ENCODE assay signal across 12 cellular contexts in the genomic region with DNA sequence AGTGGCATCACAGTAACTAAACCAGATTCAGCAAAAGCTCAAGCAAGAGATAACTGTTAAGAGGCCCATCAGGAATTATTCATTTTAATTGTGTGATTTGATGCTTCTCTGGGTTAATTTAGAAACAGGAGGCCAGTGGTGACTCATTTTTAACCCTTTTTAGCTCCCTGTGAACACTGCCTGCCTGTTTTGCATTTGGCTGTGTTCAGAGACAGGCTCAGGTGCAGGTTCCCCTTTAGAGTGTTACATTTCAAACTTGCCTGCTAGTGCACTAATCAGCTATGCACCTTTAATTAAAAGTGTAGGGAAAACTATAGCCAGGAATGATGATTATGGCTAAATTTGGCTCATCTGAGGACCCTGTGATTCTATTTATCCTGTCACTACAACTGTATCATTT. TPM values are rescaled to one million over a fixed set of nuclear protein-coding genes. Genes with fewer than 3 reads are reported as not detected.
DNase-seq lines count a peak whose midpoint lies in the region; ATAC-seq and TF ChIP-seq lines count a peak whose summit lies in the region.
"Had no signal": no experiment of that assay in that cellular context is flagged by ENCODE, and none has a peak within 500 bp of the region (broad histone marks: within the 10 kb centered on the region; RNA-seq: fewer than 3 reads in every experiment).

No MANE protein-coding gene starts in this region.

- no peaks in the 10 kb centered on the region for H3K27me3 ChIP-seq in SK-N-SH (ENCODE audit: insufficient read depth)

- POLR2A ChIA-PET in SK-N-SH (lab: Yijun Ruan, JAX), result no interaction called here

- H4K20me1 ChIP-seq in SK-N-SH (ENCODE audit: insufficient read depth), result no peaks in the 10 kb centered on the region

- DNase-seq in SK-N-SH (no peak), GM20000 (ENCODE audit: low spot score) (peak; percentile 56), fibroblast of mammary gland (ENCODE audit: low read depth) (peak; percentile 19), NCI-H2227 (lab: John Stamatoyannopoulos, UW; ENCODE audit: unreplicated experiment) (no peak)
- DNase-seq: GOT3, hippocampal formation, NCI-H2081 had no signal

- no peak overlapping the region for H2AFZ ChIP-seq in SK-N-SH (ENCODE audit: low read depth)

- no peak for TF ChIP-seq RAD21 in SK-N-SH (IDR thresholded peaks at IDR 0.05; ENCODE audit: low read length)

- no peaks in the 10 kb centered on the region for H3K9me3 ChIP-seq in SK-N-SH

- no peak overlapping the region; a peak in 3 of 4 replicates for H3K27ac ChIP-seq in SK-N-SH (ENCODE audit: low read depth in 2 of 2, low read length in 1 of 2)
- H3K27ac ChIP-seq: cardiac muscle cell had no signal

- TF ChIP-seq CTCF in SK-N-SH (IDR thresholded peaks at IDR 0.05) (no peak), GM20000 (IDR thresholded peaks at IDR 0.05; ENCODE audit: extremely low read depth, missing control alignments) (no peak), fibroblast of mammary gland (conservative IDR thresholded peaks at IDR 0.05; ENCODE audit: control insufficient read depth, insufficient read depth, low read depth, low read length) (no peak)

- H3F3A ChIP-seq in SK-N-SH (replicated peaks; ENCODE audit: insufficient read depth), result peaks cover 41% of the 10 kb centered on the region

- no peak for ATAC-seq in SK-N-SH treated with all-trans-retinoic acid at 6 μM for 48 hours
- ATAC-seq in HG03196 (IDR thresholded peaks at IDR 0.05; ENCODE audit: unreplicated experiment), result peak; percentile 55
- ATAC-seq in HG02970 (IDR thresholded peaks at IDR 0.05; ENCODE audit: low FRiP score, unreplicated experiment), result no peak
- ATAC-seq in HG03108 (IDR thresholded peaks at IDR 0.05; ENCODE audit: unreplicated experiment), result no peak

- CTCF ChIA-PET in SK-N-SH (lab: Yijun Ruan, JAX), result interaction anchor here (1.3 to 3.9 kb wide), 3 partner anchors 17 to 51 kb away, joined by 3 to 17 read pairs (median 8); no protein-coding TSS in a partner anchor

- no peaks in the 10 kb centered on the region for H3K9me2 ChIP-seq in SK-N-SH

- no peak for TF ChIP-seq EP300 in SK-N-SH (IDR thresholded peaks at IDR 0.05; ENCODE audit: borderline replicate concordance in 1 of 2, low read depth in 1 of 2, low read length in 1 of 2)

- H3K9ac ChIP-seq in SK-N-SH, result no peak overlapping the region

- H3K4me3 ChIP-seq in SK-N-SH (ENCODE audit: low read depth in 2 of 2, low read length in 1 of 2), result no peak overlapping the region
- no peak overlapping the region for H3K4me3 ChIP-seq in fibroblast of mammary gland (ENCODE audit: control insufficient read depth, low read depth, low read length)
- H3K4me3 ChIP-seq: cardiac muscle cell had no signal

- H3K4me1 ChIP-seq in SK-N-SH (ENCODE audit: control insufficient read depth in 1 of 2, insufficient read depth in 2 of 2, low read depth in 1 of 2, low read length in 1 of 2), result peaks cover 21 to 81% of the 10 kb centered on the region in 2 experiments

- H3K36me3 ChIP-seq in SK-N-SH (replicated peaks in 1 of 2; ENCODE audit: control insufficient read depth in 1 of 2, insufficient read depth in 2 of 2, low read length in 1 of 2), result no peaks in the 10 kb centered on the region
- H3K36me3 ChIP-seq: cardiac muscle cell had no signal

- peaks cover 89% of the 10 kb centered on the region for H3K79me2 ChIP-seq in SK-N-SH (ENCODE audit: insufficient read depth)

- H3K4me2 ChIP-seq in SK-N-SH, result peak overlapping the region; percentile 46

TF ChIP-seq in SK-N-SH, 30 proteins besides CTCF, POLR2A, EP300 and RAD21 (continues in another document):
- TF ChIP-seq, protein P1, sequence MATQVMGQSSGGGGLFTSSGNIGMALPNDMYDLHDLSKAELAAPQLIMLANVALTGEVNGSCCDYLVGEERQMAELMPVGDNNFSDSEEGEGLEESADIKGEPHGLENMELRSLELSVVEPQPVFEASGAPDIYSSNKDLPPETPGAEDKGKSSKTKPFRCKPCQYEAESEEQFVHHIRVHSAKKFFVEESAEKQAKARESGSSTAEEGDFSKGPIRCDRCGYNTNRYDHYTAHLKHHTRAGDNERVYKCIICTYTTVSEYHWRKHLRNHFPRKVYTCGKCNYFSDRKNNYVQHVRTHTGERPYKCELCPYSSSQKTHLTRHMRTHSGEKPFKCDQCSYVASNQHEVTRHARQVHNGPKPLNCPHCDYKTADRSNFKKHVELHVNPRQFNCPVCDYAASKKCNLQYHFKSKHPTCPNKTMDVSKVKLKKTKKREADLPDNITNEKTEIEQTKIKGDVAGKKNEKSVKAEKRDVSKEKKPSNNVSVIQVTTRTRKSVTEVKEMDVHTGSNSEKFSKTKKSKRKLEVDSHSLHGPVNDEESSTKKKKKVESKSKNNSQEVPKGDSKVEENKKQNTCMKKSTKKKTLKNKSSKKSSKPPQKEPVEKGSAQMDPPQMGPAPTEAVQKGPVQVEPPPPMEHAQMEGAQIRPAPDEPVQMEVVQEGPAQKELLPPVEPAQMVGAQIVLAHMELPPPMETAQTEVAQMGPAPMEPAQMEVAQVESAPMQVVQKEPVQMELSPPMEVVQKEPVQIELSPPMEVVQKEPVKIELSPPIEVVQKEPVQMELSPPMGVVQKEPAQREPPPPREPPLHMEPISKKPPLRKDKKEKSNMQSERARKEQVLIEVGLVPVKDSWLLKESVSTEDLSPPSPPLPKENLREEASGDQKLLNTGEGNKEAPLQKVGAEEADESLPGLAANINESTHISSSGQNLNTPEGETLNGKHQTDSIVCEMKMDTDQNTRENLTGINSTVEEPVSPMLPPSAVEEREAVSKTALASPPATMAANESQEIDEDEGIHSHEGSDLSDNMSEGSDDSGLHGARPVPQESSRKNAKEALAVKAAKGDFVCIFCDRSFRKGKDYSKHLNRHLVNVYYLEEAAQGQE (IDR thresholded peaks at IDR 0.05; ENCODE audit: low read depth, low read length), result no peak
- TF ChIP-seq JUND (IDR thresholded peaks at IDR 0.05) (peak; percentile 62), TEAD4 (IDR thresholded peaks at IDR 0.05; ENCODE audit: borderline replicate concordance, insufficient read depth) (no peak), NFIC (IDR thresholded peaks at IDR 0.05; ENCODE audit: borderline replicate concordance) (0 out of 2 replicates have a peak, but pooled peaks have one; percentile 6), GATA2 (CRISPR knock-in tag; IDR thresholded peaks at IDR 0.05) (no peak), FOSL2 (IDR thresholded peaks at IDR 0.05; ENCODE audit: borderline replicate concordance, low read depth) (peak; percentile 71; the same call in 1 of the 2 replicates), SMC3 (IDR thresholded peaks at IDR 0.05; ENCODE audit: low read depth, low read length) (no peak)

TF ChIP-seq in SK-N-SH treated with all-trans-retinoic acid at 6 μM for 48 hours, 23 proteins besides CTCF, POLR2A, EP300 and RAD21:
- no peak for TF ChIP-seq ESRRG (CRISPR knock-in tag; IDR thresholded peaks at IDR 0.05)
- TF ChIP-seq GLIS3 (CRISPR knock-in tag; IDR thresholded peaks at IDR 0.05), result no peak
- no peak for TF ChIP-seq TCF4 (CRISPR knock-in tag; IDR thresholded peaks at IDR 0.05; ENCODE audit: borderline replicate concordance)
- no peak for TF ChIP-seq ISL1 (CRISPR knock-in tag; IDR thresholded peaks at IDR 0.05)
- no peak for TF ChIP-seq CREB5 (CRISPR knock-in tag; IDR thresholded peaks at IDR 0.05; ENCODE audit: low read depth)
- no peak for TF ChIP-seq ZNF565 (CRISPR knock-in tag; conservative IDR thresholded peaks at IDR 0.05; ENCODE audit: low read depth)

RNA-seq across cellular contexts. Expression of gene STAMBPL1, which starts 6.5 kb away (rescaled TPM):
- polyA plus RNA-seq in SK-N-SH (2012; rRNA removed), result 25.1 and 32.6 TPM in 2 replicates
- 26.1 and 26.3 TPM in 2 replicates for polyA plus RNA-seq in SK-N-SH (2012; cell fraction: cytosol; rRNA removed)
- polyA plus RNA-seq in SK-N-SH (2012; cell fraction: nucleus; rRNA removed), result 44.5 and 93.2 TPM in 2 replicates

RNA-seq across cellular contexts. Expression of gene ANKRD22, which starts 34.9 kb away (rescaled TPM):
- 0.15 TPM in 2 replicates for polyA plus RNA-seq in SK-N-SH (2012; rRNA removed)
- polyA plus RNA-seq in SK-N-SH (2012; cell fraction: cytosol; rRNA removed), result 0.13 and 0.30 TPM in 2 replicates
- 0.05 TPM in 1 of 2 replicates, not detected in the other for polyA plus RNA-seq in SK-N-SH (2012; cell fraction: nucleus; rRNA removed)
- polyA plus RNA-seq: cardiac muscle cell had no signal

Comparison
In these comparisons a context has a peak if more than half of its experiments do, and no peak if none do; other contexts are left out.
1. DNase-seq: peak in GM20000 (single experiment) and fibroblast of mammary gland (single experiment); none in SK-N-SH (single experiment) and NCI-H2227 (single experiment).